ENCODE assay signal across 8 cellular contexts in the genomic region with DNA sequence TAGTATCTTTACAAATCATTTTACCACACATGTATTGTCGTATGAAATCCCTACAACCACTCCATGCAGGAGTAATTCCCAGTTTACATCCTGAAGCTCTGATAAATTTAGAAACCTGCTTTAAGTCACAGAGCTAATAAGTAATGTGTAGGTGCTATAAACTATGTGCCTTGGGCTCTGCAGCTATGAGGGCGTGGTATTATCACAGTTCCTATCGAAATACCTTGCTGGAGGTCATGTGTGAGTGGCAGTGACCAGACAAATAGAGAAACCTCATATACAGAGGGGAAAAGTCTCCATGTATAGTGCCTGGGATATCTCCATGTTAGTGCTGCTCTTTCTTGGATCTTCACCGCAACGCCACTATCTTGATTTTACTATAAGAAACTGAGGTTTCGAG. TPM values are rescaled to one million over a fixed set of nuclear protein-coding genes. Genes with fewer than 3 reads are reported as not detected.
A peak's percentile ranks its signal among the peaks of the same experiment; 100 is the strongest.
DNase-seq lines count a peak whose midpoint lies in the region; ATAC-seq, FAIRE-seq and TF ChIP-seq lines count a peak whose summit lies in the region.

No MANE protein-coding gene starts in this region.

- peak overlapping the region; percentile 97 for H3K27ac Mint-ChIP-seq in activated CD4-positive, alpha-beta T cell treated with anti-CD3 and anti-CD28 coated beads, Interleukin-2, amount 10 ng/mL, durations not matched to agents 7 days and 5 days
- H3K27ac Mint-ChIP-seq in activated naive CD8-positive, alpha-beta T cell treated with anti-CD3 and anti-CD28 coated beads, Interleukin-2, amount 50 U/mL, for 24 hours, result peak overlapping the region; percentile 96

- H3K4me1 ChIP-seq in right lobe of liver (peaks cover 0 to 11% (median 0%) of the 10 kb centered on the region in 4 donors), testis (no peaks in the 10 kb centered on the region)

- no peaks in the 10 kb centered on the region for H3K9me3 ChIP-seq in right lobe of liver
- H3K9me3 ChIP-seq in testis, result no peaks in the 10 kb centered on the region

- H3K36me3 ChIP-seq in right lobe of liver (no peaks in the 10 kb centered on the region), testis (ENCODE audit: low read depth, missing control alignments) (no peaks in the 10 kb centered on the region)

- TF ChIP-seq CTCF in right lobe of liver (IDR thresholded peaks at IDR 0.05) (no peak), testis (IDR thresholded peaks at IDR 0.05) (no peak)

- peak overlapping the region in 1 of 3 donors; percentile 61 for H3K4me3 ChIP-seq in right lobe of liver
- H3K4me3 ChIP-seq in testis, result peak overlapping the region; percentile 78 to 82

- CTCF ChIA-PET in activated CD4-positive, alpha-beta T cell treated with anti-CD3 and anti-CD28 coated beads, Interleukin-2, amount 10 ng/mL, durations not matched to agents 7 days and 5 days (lab: Charles Lee), result interaction anchor here (0.9 to 1.4 kb wide), 2 partner anchors 11 to 81 kb away, joined by 3 read pairs; no protein-coding TSS in a partner anchor

- H3K4me1 Mint-ChIP-seq in activated CD4-positive, alpha-beta T cell treated with anti-CD3 and anti-CD28 coated beads, Interleukin-2, amount 10 ng/mL, durations not matched to agents 7 days and 5 days, result peaks cover 34% of the 10 kb centered on the region
- H3K4me1 Mint-ChIP-seq in activated naive CD8-positive, alpha-beta T cell treated with anti-CD3 and anti-CD28 coated beads, Interleukin-2, amount 50 U/mL, for 24 hours, result peaks cover 41% of the 10 kb centered on the region

- H3K27me3 ChIP-seq in right lobe of liver (no peaks in the 10 kb centered on the region), testis (no peaks in the 10 kb centered on the region)

- H3K27ac ChIP-seq in right lobe of liver (peak overlapping the region; percentile 95 to 99 (median 95)), testis (peak overlapping the region in 1 of 2 donors; percentile 98)

- DNase-seq in activated CD4-positive, alpha-beta T cell treated with anti-CD3 and anti-CD28 coated beads, Interleukin-2, amount 10 ng/mL, durations not matched to agents 7 days and 5 days, result no peak
- no peak for DNase-seq in activated CD4-positive, alpha-beta T cell treated with anti-CD3 and anti-CD28 coated beads for 4 hours
- no peak for DNase-seq in activated naive CD8-positive, alpha-beta T cell treated with anti-CD3 and anti-CD28 coated beads, Interleukin-2, amount 50 U/mL, for 24 hours
- DNase-seq in right lobe of liver (no peak), testis (no peak), RCC 7860 (ENCODE audit: low spot score) (no peak), dermis blood vessel endothelial cell (no peak), NCI-H2227 (lab: John Stamatoyannopoulos, UW; ENCODE audit: unreplicated experiment) (no peak)

- peaks cover 3% of the 10 kb centered on the region for H3K27me3 Mint-ChIP-seq in activated CD4-positive, alpha-beta T cell treated with anti-CD3 and anti-CD28 coated beads, Interleukin-2, amount 10 ng/mL, durations not matched to agents 7 days and 5 days
- H3K27me3 Mint-ChIP-seq in activated naive CD8-positive, alpha-beta T cell treated with anti-CD3 and anti-CD28 coated beads, Interleukin-2, amount 50 U/mL, for 24 hours, result peaks cover 7% of the 10 kb centered on the region

- no peak for TF ChIP-seq POLR2A in right lobe of liver (IDR thresholded peaks at IDR 0.05)
- TF ChIP-seq POLR2A in testis (IDR thresholded peaks at IDR 0.05), result no peak

- FAIRE-seq in RCC 7860 (lab: Jason Lieb, UNC), result no peak

- H3K9me3 Mint-ChIP-seq in activated CD4-positive, alpha-beta T cell treated with anti-CD3 and anti-CD28 coated beads, Interleukin-2, amount 10 ng/mL, durations not matched to agents 7 days and 5 days, result no peaks in the 10 kb centered on the region
- peaks cover 3% of the 10 kb centered on the region for H3K9me3 Mint-ChIP-seq in activated naive CD8-positive, alpha-beta T cell treated with anti-CD3 and anti-CD28 coated beads, Interleukin-2, amount 50 U/mL, for 24 hours

- POLR2A ChIA-PET in activated CD4-positive, alpha-beta T cell treated with anti-CD3 and anti-CD28 coated beads, Interleukin-2, amount 10 ng/mL, durations not matched to agents 7 days and 5 days (lab: Charles Lee), result no interaction called here

- peak overlapping the region; percentile 87 for H3K4me3 Mint-ChIP-seq in activated CD4-positive, alpha-beta T cell treated with anti-CD3 and anti-CD28 coated beads, Interleukin-2, amount 10 ng/mL, durations not matched to agents 7 days and 5 days
- peak overlapping the region; percentile 95 for H3K4me3 Mint-ChIP-seq in activated naive CD8-positive, alpha-beta T cell treated with anti-CD3 and anti-CD28 coated beads, Interleukin-2, amount 50 U/mL, for 24 hours

- intact Hi-C loops in right lobe of liver (cut with DNase I), result no loop called here
- intact Hi-C loops in testis (cut with DNase I; ENCODE audit: low total_unique reads), result no loop called here

- WGBS in right lobe of liver (ENCODE audit: insufficient coverage, low coverage, low lambda C conversion rate, missing lambda C conversion rate), result 94% methylated on average over 6 of the region's 6 CpGs
- WGBS in testis, 2 donors, result 65 to 76% methylated on average over 6 of the region's 6 CpGs

- H3K36me3 Mint-ChIP-seq in activated CD4-positive, alpha-beta T cell treated with anti-CD3 and anti-CD28 coated beads, Interleukin-2, amount 10 ng/mL, durations not matched to agents 7 days and 5 days (ENCODE audit: low read depth), result peaks cover 13% of the 10 kb centered on the region
- peaks cover 11% of the 10 kb centered on the region for H3K36me3 Mint-ChIP-seq in activated naive CD8-positive, alpha-beta T cell treated with anti-CD3 and anti-CD28 coated beads, Interleukin-2, amount 50 U/mL, for 24 hours (ENCODE audit: low read depth)

- no peak for ATAC-seq in activated naive CD8-positive, alpha-beta T cell treated with anti-CD3 and anti-CD28 coated beads, Interleukin-2, amount 50 U/mL, for 24 hours
- no peak for ATAC-seq in right lobe of liver

RNA-seq across cellular contexts. Expression of gene TBC1D15, which starts 0.9 kb away (rescaled TPM):
- 10 to 100 TPM; 50.1 to 55.4 TPM for total RNA-seq in activated CD4-positive, alpha-beta T cell treated with anti-CD3 and anti-CD28 coated beads, Interleukin-2, amount 10 ng/mL, durations not matched to agents 7 days and 5 days
- total RNA-seq in right lobe of liver (10 to 100 TPM; 15.6 to 36.5 (median 25.5) TPM), testis (10 to 100 TPM; 42.3 to 44.0 TPM), dermis blood vessel endothelial cell (40.3 and 60.9 TPM in 2 replicates)
- polyA plus RNA-seq in testis (ENCODE audit: insufficient read depth, low read depth, low replicate concordance), result 52.9 TPM
